ENCODE assay signal across 12 cellular contexts in the genomic region with DNA sequence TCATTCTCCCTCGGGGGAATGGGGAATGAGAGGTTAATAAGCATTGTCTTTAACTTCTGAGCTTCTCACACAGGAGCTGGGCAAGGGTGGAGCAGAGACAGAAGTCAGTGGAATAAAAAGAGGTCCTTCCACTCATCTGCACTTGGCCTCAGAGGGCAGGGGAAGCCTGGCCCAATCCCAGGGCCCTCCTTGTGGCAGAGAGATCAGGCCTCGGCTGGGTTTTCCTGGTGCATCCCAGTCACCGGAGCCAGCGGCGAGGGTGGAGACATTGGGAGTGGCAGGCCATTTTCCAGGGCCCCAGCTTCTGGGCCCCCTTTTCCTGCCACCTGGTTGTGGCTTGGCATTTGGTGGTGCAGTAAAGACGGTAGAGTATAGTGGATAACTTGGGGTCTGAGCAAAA. TPM values are rescaled to one million over a fixed set of nuclear protein-coding genes. Genes with fewer than 3 reads are reported as not detected.
DNase-seq lines count a peak whose midpoint lies in the region; ATAC-seq and TF ChIP-seq lines count a peak whose summit lies in the region.
"Had no signal": no experiment of that assay in that cellular context is flagged by ENCODE, and none has a peak within 500 bp of the region (broad histone marks: within the 10 kb centered on the region; RNA-seq: fewer than 3 reads in every experiment).

No MANE protein-coding gene starts in this region.

- no peaks in the 10 kb centered on the region for H3K9me3 Mint-ChIP-seq in stimulated activated naive CD8-positive, alpha-beta T cell treated with anti-CD3 and anti-CD28 coated beads, Interleukin-15, Interleukin-2, amounts not matched to agents 100 ng/mL and 50 ng/mL, for 24 hours
- H3K9me3 Mint-ChIP-seq in activated CD8-positive, alpha-beta T cell treated with anti-CD3 and anti-CD28 coated beads for 36 hours: no peaks in the 10 kb centered on the region
- no peaks in the 10 kb centered on the region for H3K9me3 Mint-ChIP-seq in memory B cell

- peaks cover 49% of the 10 kb centered on the region for H3K36me3 Mint-ChIP-seq in stimulated activated naive CD8-positive, alpha-beta T cell treated with anti-CD3 and anti-CD28 coated beads, Interleukin-15, Interleukin-2, amounts not matched to agents 100 ng/mL and 50 ng/mL, for 24 hours (ENCODE audit: low read depth)
- H3K36me3 Mint-ChIP-seq in activated CD8-positive, alpha-beta T cell treated with anti-CD3 and anti-CD28 coated beads for 36 hours (ENCODE audit: low read depth): peaks cover 51% of the 10 kb centered on the region
- peaks cover 23% of the 10 kb centered on the region for H3K36me3 Mint-ChIP-seq in memory B cell

- intact Hi-C loops in activated CD8-positive, alpha-beta T cell treated with anti-CD3 and anti-CD28 coated beads for 36 hours (cut with micrococcal nuclease): loop anchor here (10.0 kb wide), 1 partner anchor 113 kb away; no protein-coding TSS in a partner anchor
- intact Hi-C loops in testis (cut with DNase I; ENCODE audit: low total_unique reads): loop anchor here (2.0 kb wide), 1 partner anchor 51 kb away; no protein-coding TSS in a partner anchor

- 70 to 75% methylated on average over 4 to 6 of the region's 6 CpGs for WGBS in testis, 2 donors

- no peak for TF ChIP-seq POLR2A in testis (IDR thresholded peaks at IDR 0.05)
- no peak for TF ChIP-seq POLR2A in erythroblast (IDR thresholded peaks at IDR 0.05; ENCODE audit: low read length)

- H3K4me3 ChIP-seq in testis: no peak overlapping the region
- H3K4me3 ChIP-seq: heart left ventricle, left lung had no signal

- H3K27ac Mint-ChIP-seq in stimulated activated naive CD8-positive, alpha-beta T cell treated with anti-CD3 and anti-CD28 coated beads, Interleukin-15, Interleukin-2, amounts not matched to agents 100 ng/mL and 50 ng/mL, for 24 hours: peak overlapping the region; percentile 92
- peak overlapping the region; percentile 72 for H3K27ac Mint-ChIP-seq in activated CD8-positive, alpha-beta T cell treated with anti-CD3 and anti-CD28 coated beads for 36 hours
- peak overlapping the region; percentile 28 for H3K27ac Mint-ChIP-seq in memory B cell

- no peak for TF ChIP-seq CTCF in activated CD8-positive, alpha-beta T cell treated with anti-CD3 and anti-CD28 coated beads for 36 hours (IDR thresholded peaks at IDR 0.05)
- TF ChIP-seq CTCF in testis (IDR thresholded peaks at IDR 0.05) (no peak), foreskin keratinocyte (conservative IDR thresholded peaks at IDR 0.05) (no peak)

- ATAC-seq in stimulated activated naive CD8-positive, alpha-beta T cell treated with anti-CD3 and anti-CD28 coated beads, Interleukin-15, Interleukin-2, amounts not matched to agents 100 U/mL and 50 U/mL, for 24 hours: no peak
- no peak for ATAC-seq in activated CD8-positive, alpha-beta T cell treated with anti-CD3 and anti-CD28 coated beads for 36 hours
- ATAC-seq in memory B cell (ENCODE audit: low read depth): peak; percentile 15
- no peak for ATAC-seq in foreskin keratinocyte
- ATAC-seq: left lung had no signal

- no peak for DNase-seq in stimulated activated naive CD8-positive, alpha-beta T cell treated with anti-CD3 and anti-CD28 coated beads, Interleukin-15, Interleukin-2, amounts not matched to agents 100 U/mL and 50 U/mL, for 24 hours
- DNase-seq in activated CD8-positive, alpha-beta T cell treated with anti-CD3 and anti-CD28 coated beads for 36 hours: no peak
- no peak for DNase-seq in memory B cell (ENCODE audit: low spot score in 2 of 2)
- DNase-seq in testis: no peak
- no peak for DNase-seq in foreskin keratinocyte
- DNase-seq in OCI-M2 (lab: John Stamatoyannopoulos, UW; ENCODE audit: unreplicated experiment): no peak
- DNase-seq in erythroblast (lab: John Stamatoyannopoulos, UW): no peak
- DNase-seq: brain microvascular endothelial cell had no signal

- H3K36me3 ChIP-seq in testis (ENCODE audit: low read depth, missing control alignments): no peaks in the 10 kb centered on the region

- H3K27ac ChIP-seq in testis (no peak overlapping the region), foreskin keratinocyte (no peak overlapping the region)
- H3K27ac ChIP-seq: brain microvascular endothelial cell, HL-60, left lung had no signal

- CTCF ChIA-PET in activated CD8-positive, alpha-beta T cell treated with anti-CD3 and anti-CD28 coated beads for 36 hours (lab: Charles Lee): interaction anchor here (1.0 to 19.7 kb wide), 10 partner anchors 10 to 142 kb away, joined by 3 to 300 read pairs (median 8); a partner anchor contains a TSS

- H3K4me1 Mint-ChIP-seq in stimulated activated naive CD8-positive, alpha-beta T cell treated with anti-CD3 and anti-CD28 coated beads, Interleukin-15, Interleukin-2, amounts not matched to agents 100 ng/mL and 50 ng/mL, for 24 hours (ENCODE audit: low read depth): peaks cover 80% of the 10 kb centered on the region
- H3K4me1 Mint-ChIP-seq in activated CD8-positive, alpha-beta T cell treated with anti-CD3 and anti-CD28 coated beads for 36 hours (ENCODE audit: low read depth): peaks cover 62% of the 10 kb centered on the region
- peaks cover 34% of the 10 kb centered on the region for H3K4me1 Mint-ChIP-seq in memory B cell

- H3K4me1 ChIP-seq in testis: no peaks in the 10 kb centered on the region
- H3K4me1 ChIP-seq in foreskin keratinocyte: no peaks in the 10 kb centered on the region

- H3K27me3 ChIP-seq in testis (no peaks in the 10 kb centered on the region), foreskin keratinocyte (no peaks in the 10 kb centered on the region)
- H3K27me3 ChIP-seq: brain microvascular endothelial cell, heart left ventricle, left lung had no signal

- no peaks in the 10 kb centered on the region for H3K9me3 ChIP-seq in testis
- H3K9me3 ChIP-seq: heart left ventricle, left lung had no signal

- peak overlapping the region; percentile 30 for H3K4me3 Mint-ChIP-seq in stimulated activated naive CD8-positive, alpha-beta T cell treated with anti-CD3 and anti-CD28 coated beads, Interleukin-15, Interleukin-2, amounts not matched to agents 100 ng/mL and 50 ng/mL, for 24 hours
- H3K4me3 Mint-ChIP-seq in activated CD8-positive, alpha-beta T cell treated with anti-CD3 and anti-CD28 coated beads for 36 hours: peak overlapping the region; percentile 22
- no peak overlapping the region for H3K4me3 Mint-ChIP-seq in memory B cell

- POLR2A ChIA-PET in activated CD8-positive, alpha-beta T cell treated with anti-CD3 and anti-CD28 coated beads for 36 hours (lab: Charles Lee): interaction anchor here (1.2 to 14.9 kb wide), 13 partner anchors 7 to 111 kb away, joined by 3 to 232 read pairs (median 5); a partner anchor contains a TSS

- no peaks in the 10 kb centered on the region for H3K27me3 Mint-ChIP-seq in stimulated activated naive CD8-positive, alpha-beta T cell treated with anti-CD3 and anti-CD28 coated beads, Interleukin-15, Interleukin-2, amounts not matched to agents 100 ng/mL and 50 ng/mL, for 24 hours
- no peaks in the 10 kb centered on the region for H3K27me3 Mint-ChIP-seq in activated CD8-positive, alpha-beta T cell treated with anti-CD3 and anti-CD28 coated beads for 36 hours
- H3K27me3 Mint-ChIP-seq in memory B cell: no peaks in the 10 kb centered on the region

RNA-seq across cellular contexts. Expression of a gene that starts 10.7 kb away (rescaled TPM):
- 100 to 1,000 TPM; 565 to 582 TPM for total RNA-seq in activated CD8-positive, alpha-beta T cell treated with anti-CD3 and anti-CD28 coated beads for 36 hours
- 100 to 1,000 TPM; 357 to 380 TPM for total RNA-seq in testis
- 889 TPM for polyA plus RNA-seq in testis (ENCODE audit: insufficient read depth, low read depth, low replicate concordance)
- 172 and 205 TPM in 2 replicates for total RNA-seq in foreskin keratinocyte
- polyA plus RNA-seq in foreskin keratinocyte: 220 and 271 TPM in 2 replicates

RNA-seq across cellular contexts. Expression of a gene that starts 13.1 kb away (rescaled TPM):
- total RNA-seq in activated CD8-positive, alpha-beta T cell treated with anti-CD3 and anti-CD28 coated beads for 36 hours: 10 to 100 TPM; 45.4 to 48.8 TPM
- under 1 TPM; 0.63 to 0.87 TPM for total RNA-seq in testis
- polyA plus RNA-seq in testis (ENCODE audit: insufficient read depth, low read depth, low replicate concordance): 1.0 TPM
- total RNA-seq in foreskin keratinocyte: not detected in 2 replicates
- 0.04 TPM in 1 of 2 replicates, not detected in the other for polyA plus RNA-seq in foreskin keratinocyte

RNA-seq across cellular contexts. Expression of a gene that starts 24.2 kb away (rescaled TPM):
- total RNA-seq in activated CD8-positive, alpha-beta T cell treated with anti-CD3 and anti-CD28 coated beads for 36 hours: 10 to 100 TPM; 33.0 to 45.4 TPM
- not detected for total RNA-seq in testis
- polyA plus RNA-seq in testis (ENCODE audit: insufficient read depth, low read depth, low replicate concordance): not detected
- not detected in 2 replicates for total RNA-seq in foreskin keratinocyte
- polyA plus RNA-seq in foreskin keratinocyte: not detected in 2 replicates
- total RNA-seq: heart left ventricle, left lung had no signal
- polyA plus RNA-seq: heart left ventricle had no signal

RNA-seq across cellular contexts. Expression of a gene that starts 49.2 kb away (rescaled TPM):
- total RNA-seq in activated CD8-positive, alpha-beta T cell treated with anti-CD3 and anti-CD28 coated beads for 36 hours: 1 to 10 TPM; 5.8 to 6.1 TPM
- total RNA-seq in testis (10 to 100 TPM; 17.2 to 30.6 TPM), foreskin keratinocyte (0.04 TPM in 1 of 2 replicates, not detected in the other)
- polyA plus RNA-seq in testis (ENCODE audit: insufficient read depth, low read depth, low replicate concordance) (19.8 TPM), foreskin keratinocyte (0.02 and 0.06 TPM in 2 replicates)

Comparison
In these comparisons a context has a peak if more than half of its experiments do, and no peak if none do; other contexts are left out.
1. H3K27ac Mint-ChIP-seq: peak in every context shown above with its lines; median percentile 92 in stimulated activated naive CD8-positive, alpha-beta T cell treated with anti-CD3 and anti-CD28 coated beads, Interleukin-15, Interleukin-2, amounts not matched to agents 100 ng/mL and 50 ng/mL, for 24 hours; 72 in activated CD8-positive, alpha-beta T cell treated with anti-CD3 and anti-CD28 coated beads for 36 hours; 28 in memory B cell.
2. RNA of a gene that starts 13.1 kb away (total RNA-seq): 45.4 to 48.8 TPM in activated CD8-positive, alpha-beta T cell treated with anti-CD3 and anti-CD28 coated beads for 36 hours; 0.63 to 0.87 TPM in testis and not detected in foreskin keratinocyte; every median in the first group is over 10 times any median in the second.
3. RNA of a gene that starts 24.2 kb away (total RNA-seq): 33.0 to 45.4 TPM in activated CD8-positive, alpha-beta T cell treated with anti-CD3 and anti-CD28 coated beads for 36 hours; not detected in testis and not detected in foreskin keratinocyte; every median in the first group is over 10 times any median in the second.